1 cellular context compared by ENCODE assay signal in genomic region chr7:102454423-102454822, GRCh38.
A peak's percentile ranks its signal among the peaks of the same experiment; 100 is the strongest.
TF ChIP-seq lines count a peak whose summit lies in the region.

No MANE protein-coding gene starts in this region.

TF ChIP-seq in H1, 55 proteins besides CTCF, POLR2A, EP300 and RAD21:
- no peak for TF ChIP-seq HDAC6 (IDR thresholded peaks at IDR 0.05; ENCODE audit: low read depth, low read length)
- TF ChIP-seq YY1 (IDR thresholded peaks at IDR 0.05; ENCODE audit: low read depth, low read length): no peak
- TF ChIP-seq SRF (IDR thresholded peaks at IDR 0.05; ENCODE audit: low read depth, low read length): peak; percentile 69
